Comparison of ENCODE assay signal across 12 cellular contexts in the genomic region with DNA sequence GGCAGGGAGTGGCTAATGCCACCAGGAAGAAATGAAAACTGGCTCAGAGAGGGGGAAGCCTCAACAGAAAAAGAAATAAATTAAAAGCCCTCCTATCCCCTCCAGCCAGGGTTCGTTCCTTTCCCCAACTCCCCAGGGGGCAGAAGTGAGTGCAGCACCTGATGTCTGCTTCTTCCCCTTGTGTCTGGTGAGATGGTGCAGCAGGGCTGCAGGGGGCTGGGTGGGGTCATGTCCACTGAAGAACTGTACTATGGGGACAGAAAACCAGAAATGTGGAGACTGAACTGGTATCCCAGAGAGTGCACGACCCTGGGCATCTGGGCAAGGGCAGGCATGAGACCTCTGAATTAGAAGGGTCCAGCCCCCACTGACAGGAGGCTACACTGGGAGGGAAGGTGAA. TPM values are rescaled to one million over a fixed set of nuclear protein-coding genes. Genes with fewer than 3 reads are reported as not detected.
A peak's percentile ranks its signal among the peaks of the same experiment; 100 is the strongest.
DNase-seq lines count a peak whose midpoint lies in the region; ATAC-seq and TF ChIP-seq lines count a peak whose summit lies in the region.
"Had no signal": no experiment of that assay in that cellular context is flagged by ENCODE, and none has a peak within 500 bp of the region (broad histone marks: within the 10 kb centered on the region; RNA-seq: fewer than 3 reads in every experiment).

No MANE protein-coding gene starts in this region.

- H3K4me1 ChIP-seq in BLaER1, result peaks cover 22% of the 10 kb centered on the region
- H3K4me1 ChIP-seq in Panc1 (ENCODE audit: control insufficient read depth, insufficient read depth, low read length), result peaks cover 6% of the 10 kb centered on the region; the same call in 1 of the 2 replicates
- peaks cover 16% of the 10 kb centered on the region for H3K4me1 ChIP-seq in mesodermal cell (ENCODE audit: control insufficient read depth, insufficient read depth, low read length, poor library complexity, severe bottlenecking)

- peak overlapping the region; percentile 19; the same call in 1 of the 2 replicates for H3K4me2 ChIP-seq in BLaER1

- DNase-seq in Panc1 (ENCODE audit: low read depth, low spot score), result no peak
- no peak for DNase-seq in COLO668 (lab: John Stamatoyannopoulos, UW; ENCODE audit: unreplicated experiment)
- no peak for DNase-seq in cerebellar nuclear complex (lab: John Stamatoyannopoulos, UW)
- no peak for DNase-seq in NCI-H146 treated with DMSO at 0.1 percent for 48 hours (lab: John Stamatoyannopoulos, UW; ENCODE audit: unreplicated experiment)
- DNase-seq: activated T-cell treated with anti-CD3 and anti-CD28 coated beads, Interleukin-2, amount 50 U/mL, for 1 hour; cortex of kidney; NCI-H2029; NCI-H748 treated with DMSO at 0.1 percent for 48 hours; stimulated activated CD4-positive, alpha-beta T cell treated with anti-CD3 and anti-CD28 coated beads, Interleukin-15, amount 100 ng/mL, for 24 hours had no signal

- H3K9me3 ChIP-seq in BLaER1, result no peaks in the 10 kb centered on the region
- no peaks in the 10 kb centered on the region for H3K9me3 ChIP-seq in Panc1 (ENCODE audit: control insufficient read depth, insufficient read depth, low read depth, low read length)
- H3K9me3 ChIP-seq in mesodermal cell (ENCODE audit: control insufficient read depth, low read length), result no peaks in the 10 kb centered on the region
- H3K9me3 ChIP-seq: heart left ventricle had no signal

- H3K36me3 ChIP-seq in BLaER1 (peaks cover 76% of the 10 kb centered on the region), Panc1 (ENCODE audit: control insufficient read depth, insufficient read depth, low read length) (0 out of 2 replicates have a peak, but pooled peaks cover 2% of the 10 kb centered on the region), mesodermal cell (ENCODE audit: control insufficient read depth, insufficient read depth, low read length) (peaks cover 78% of the 10 kb centered on the region)

- POLR2A ChIA-PET in Panc1 (lab: Charles Lee), result no interaction called here

- intact Hi-C loops in Panc1 (cut with micrococcal nuclease; ENCODE audit: unreplicated experiment), result no loop called here

- no peak for TF ChIP-seq CTCF in Panc1 (IDR thresholded peaks at IDR 0.05)

- no peaks in the 10 kb centered on the region for H4K20me1 ChIP-seq in BLaER1

- H3K4me3 ChIP-seq in BLaER1 (no peak overlapping the region), Panc1 (ENCODE audit: low read depth in 2 of 2, low read length in 2 of 2) (no peak overlapping the region), mesodermal cell (ENCODE audit: extremely low read depth, insufficient read depth, low read length, poor library complexity, severe bottlenecking) (no peak overlapping the region)
- H3K4me3 ChIP-seq: heart left ventricle had no signal

- no peak overlapping the region for H3K9ac ChIP-seq in BLaER1

- H3K27me3 ChIP-seq in BLaER1 (no peaks in the 10 kb centered on the region), Panc1 (ENCODE audit: control insufficient read depth, insufficient read depth, low read length) (no peaks in the 10 kb centered on the region)
- H3K27me3 ChIP-seq: heart left ventricle had no signal

- TSS peak; percentile 70 for BruUV-seq in Panc1 (replicated peaks; lab: Mats Ljungman, UMichigan)

- WGBS in mesodermal cell (ENCODE audit: insufficient coverage in 2 of 2), 2 experiments, result 87 to 100% methylated on average over 1 to 2 of the region's 2 CpGs

- CTCF ChIA-PET in Panc1 (lab: Charles Lee), result no interaction called here

- no peak for ATAC-seq in Panc1

- H3K27ac ChIP-seq in BLaER1, result no peak overlapping the region; the same call in 1 of the 2 replicates
- H3K27ac ChIP-seq in Panc1 (ENCODE audit: low read length), result no peak overlapping the region
- H3K27ac ChIP-seq in mesodermal cell (ENCODE audit: low read depth, low read length, severe bottlenecking), result peak overlapping the region; percentile 46

- in situ Hi-C loops in Panc1 (cut with HindIII; ENCODE audit: low pct_unique_long_range_greater_than_20kb, low sequenced_read_pairs), result no loop called here

RNA-seq across cellular contexts. Expression of gene EGFL8, which starts 4.0 kb away (rescaled TPM):
- total RNA-seq in Panc1 (2021; ENCODE audit: unreplicated experiment), result 11.1 TPM
- polyA plus RNA-seq in Panc1 (2012; ENCODE audit: insufficient read length), result 6.0 TPM
- polyA plus RNA-seq in mesodermal cell (2013, experiment 1 of 2), result 30.7 TPM
- 29.1 TPM for polyA plus RNA-seq in mesodermal cell (2013, experiment 2 of 2)

RNA-seq across cellular contexts. Expression of gene AGPAT1, which starts 7.5 kb away (rescaled TPM):
- total RNA-seq in Panc1 (2021; ENCODE audit: unreplicated experiment), result 88.4 TPM
- 111 TPM for polyA plus RNA-seq in Panc1 (2012; ENCODE audit: insufficient read length)
- polyA plus RNA-seq in mesodermal cell (2013, experiment 1 of 2), result 123 TPM
- 98.6 TPM for polyA plus RNA-seq in mesodermal cell (2013, experiment 2 of 2)

RNA-seq across cellular contexts. Expression of gene RNF5, which starts 9.9 kb away (rescaled TPM):
- 82.3 TPM for total RNA-seq in Panc1 (2021; ENCODE audit: unreplicated experiment)
- 158 TPM for polyA plus RNA-seq in Panc1 (2012; ENCODE audit: insufficient read length)
- polyA plus RNA-seq in mesodermal cell (2013, experiment 1 of 2), result 101 TPM
- 85.4 TPM for polyA plus RNA-seq in mesodermal cell (2013, experiment 2 of 2)

RNA-seq across cellular contexts. Expression of gene PPT2, which starts 14.4 kb away (rescaled TPM):
- 20.1 TPM for total RNA-seq in Panc1 (2021; ENCODE audit: unreplicated experiment)
- 15.2 TPM for polyA plus RNA-seq in Panc1 (2012; ENCODE audit: insufficient read length)
- 60.2 TPM for polyA plus RNA-seq in mesodermal cell (2013, experiment 1 of 2)
- 42.3 TPM for polyA plus RNA-seq in mesodermal cell (2013, experiment 2 of 2)

RNA-seq across cellular contexts. Expression of gene AGER, which starts 15.7 kb away (rescaled TPM):
- total RNA-seq in Panc1 (2021; ENCODE audit: unreplicated experiment), result 3.7 TPM
- 3.2 TPM for polyA plus RNA-seq in Panc1 (2012; ENCODE audit: insufficient read length)
- 23.7 TPM for polyA plus RNA-seq in mesodermal cell (2013, experiment 1 of 2)
- polyA plus RNA-seq in mesodermal cell (2013, experiment 2 of 2), result 19.3 TPM
